ENCODE assay signal across 1 cellular context in the genomic region with DNA sequence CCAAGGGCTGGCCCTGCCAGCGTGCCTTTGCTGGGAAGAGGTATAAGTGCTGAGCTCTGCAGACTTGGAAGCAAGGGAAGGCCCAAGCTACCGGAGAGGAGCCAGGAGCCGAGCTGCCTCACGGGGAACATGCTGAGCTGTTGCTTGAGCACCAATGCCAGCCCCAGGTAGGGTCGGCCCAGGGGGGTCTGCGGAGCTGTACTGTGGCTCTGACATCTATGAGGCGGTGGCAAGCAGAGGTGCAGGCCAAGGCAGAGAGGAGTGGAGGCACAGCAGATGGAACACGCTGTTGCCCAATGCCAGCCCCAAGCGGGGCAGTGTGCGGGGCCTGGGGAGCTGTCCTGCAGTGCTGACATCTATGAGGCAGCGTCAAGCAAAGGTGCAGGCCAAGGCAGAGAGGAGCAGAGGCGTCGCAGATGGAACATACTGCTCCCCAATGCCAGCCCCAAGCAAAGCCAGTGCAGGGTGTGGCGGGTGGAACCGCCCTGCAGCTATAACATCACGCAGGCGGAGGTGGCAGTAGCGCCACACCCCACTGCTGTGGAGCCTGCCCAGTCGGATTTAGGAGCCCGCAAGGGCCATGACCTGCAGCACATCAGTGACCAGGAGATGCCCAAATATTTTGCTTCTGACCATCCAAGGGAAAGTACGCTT.
A peak's percentile ranks its signal among the peaks of the same experiment; 100 is the strongest.
TF ChIP-seq lines count a peak whose summit lies in the region.

No MANE protein-coding gene starts in this region.

TF ChIP-seq in WTC11, 78 proteins besides CTCF, POLR2A, EP300 and RAD21 (continued from another document):
- TF ChIP-seq, protein P1, sequence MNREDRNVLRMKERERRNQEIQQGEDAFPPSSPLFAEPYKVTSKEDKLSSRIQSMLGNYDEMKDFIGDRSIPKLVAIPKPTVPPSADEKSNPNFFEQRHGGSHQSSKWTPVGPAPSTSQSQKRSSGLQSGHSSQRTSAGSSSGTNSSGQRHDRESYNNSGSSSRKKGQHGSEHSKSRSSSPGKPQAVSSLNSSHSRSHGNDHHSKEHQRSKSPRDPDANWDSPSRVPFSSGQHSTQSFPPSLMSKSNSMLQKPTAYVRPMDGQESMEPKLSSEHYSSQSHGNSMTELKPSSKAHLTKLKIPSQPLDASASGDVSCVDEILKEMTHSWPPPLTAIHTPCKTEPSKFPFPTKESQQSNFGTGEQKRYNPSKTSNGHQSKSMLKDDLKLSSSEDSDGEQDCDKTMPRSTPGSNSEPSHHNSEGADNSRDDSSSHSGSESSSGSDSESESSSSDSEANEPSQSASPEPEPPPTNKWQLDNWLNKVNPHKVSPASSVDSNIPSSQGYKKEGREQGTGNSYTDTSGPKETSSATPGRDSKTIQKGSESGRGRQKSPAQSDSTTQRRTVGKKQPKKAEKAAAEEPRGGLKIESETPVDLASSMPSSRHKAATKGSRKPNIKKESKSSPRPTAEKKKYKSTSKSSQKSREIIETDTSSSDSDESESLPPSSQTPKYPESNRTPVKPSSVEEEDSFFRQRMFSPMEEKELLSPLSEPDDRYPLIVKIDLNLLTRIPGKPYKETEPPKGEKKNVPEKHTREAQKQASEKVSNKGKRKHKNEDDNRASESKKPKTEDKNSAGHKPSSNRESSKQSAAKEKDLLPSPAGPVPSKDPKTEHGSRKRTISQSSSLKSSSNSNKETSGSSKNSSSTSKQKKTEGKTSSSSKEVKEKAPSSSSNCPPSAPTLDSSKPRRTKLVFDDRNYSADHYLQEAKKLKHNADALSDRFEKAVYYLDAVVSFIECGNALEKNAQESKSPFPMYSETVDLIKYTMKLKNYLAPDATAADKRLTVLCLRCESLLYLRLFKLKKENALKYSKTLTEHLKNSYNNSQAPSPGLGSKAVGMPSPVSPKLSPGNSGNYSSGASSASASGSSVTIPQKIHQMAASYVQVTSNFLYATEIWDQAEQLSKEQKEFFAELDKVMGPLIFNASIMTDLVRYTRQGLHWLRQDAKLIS (CRISPR knock-in tag; IDR thresholded peaks at IDR 0.05; ENCODE audit: borderline replicate concordance): no peak
- no peak for TF ChIP-seq GABPB1 (CRISPR knock-in tag; IDR thresholded peaks at IDR 0.05)
- TF ChIP-seq SMAD3 (CRISPR knock-in tag; IDR thresholded peaks at IDR 0.05; ENCODE audit: borderline replicate concordance): no peak
- TF ChIP-seq ZNF121 (CRISPR knock-in tag; IDR thresholded peaks at IDR 0.05): 0 out of 2 replicates have a peak, but pooled peaks have one; percentile 53
- no peak for TF ChIP-seq ZNF138 (CRISPR knock-in tag; conservative IDR thresholded peaks at IDR 0.05)
- no peak for TF ChIP-seq CREB1 (CRISPR knock-in tag; IDR thresholded peaks at IDR 0.05)
- TF ChIP-seq IRF2 (CRISPR knock-in tag; IDR thresholded peaks at IDR 0.05; ENCODE audit: borderline replicate concordance, low read depth): no peak
